Comparison of ENCODE assay signal across 1 cellular context in genomic region chr6:3283241-3283640, GRCh38.
TF ChIP-seq lines count a peak whose summit lies in the region.

No MANE protein-coding gene starts in this region.

TF ChIP-seq in GM23338, 12 proteins besides CTCF, POLR2A, EP300 and RAD21 (continued from another document):
- no peak for TF ChIP-seq REST (IDR thresholded peaks at IDR 0.05; ENCODE audit: unreplicated experiment)
- no peak for TF ChIP-seq JUNB (IDR thresholded peaks at IDR 0.05; ENCODE audit: unreplicated experiment)
